1 cellular context compared by ENCODE assay signal in the genomic region with DNA sequence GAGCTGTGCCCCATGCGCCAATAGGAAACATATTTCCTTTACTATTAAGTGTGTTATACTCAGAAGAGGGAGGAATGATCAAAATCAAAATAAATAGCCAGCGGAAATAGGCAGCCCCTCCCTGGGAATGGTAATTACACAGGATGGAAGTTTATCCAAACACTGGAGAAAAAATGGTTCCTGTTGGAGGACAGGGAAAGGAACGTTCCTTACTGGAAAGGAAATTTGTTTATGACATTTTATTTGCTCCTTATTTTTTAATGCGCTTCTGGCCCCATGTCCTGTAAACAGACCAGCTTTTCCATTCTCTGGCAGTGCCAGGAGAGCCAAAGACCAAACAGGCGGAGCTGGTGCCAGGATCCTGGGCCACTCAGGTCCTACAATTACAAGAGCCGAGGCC.
TF ChIP-seq lines count a peak whose summit lies in the region.

No MANE protein-coding gene starts in this region.

TF ChIP-seq in WTC11, 78 proteins besides CTCF, POLR2A, EP300 and RAD21 (continued from another document):
- TF ChIP-seq STAT6 (CRISPR knock-in tag; conservative IDR thresholded peaks at IDR 0.05; ENCODE audit: low read depth) (no peak), RORB (CRISPR knock-in tag; IDR thresholded peaks at IDR 0.05) (no peak), E2F4 (CRISPR knock-in tag; IDR thresholded peaks at IDR 0.05; ENCODE audit: borderline replicate concordance, low read depth) (no peak), AFF4 (CRISPR knock-in tag; IDR thresholded peaks at IDR 0.05; ENCODE audit: borderline replicate concordance) (no peak), ZNF263 (CRISPR knock-in tag; IDR thresholded peaks at IDR 0.05; ENCODE audit: low read depth) (no peak), ZNF396 (CRISPR knock-in tag; IDR thresholded peaks at IDR 0.05; ENCODE audit: borderline replicate concordance) (no peak), ZNF532 (CRISPR knock-in tag; IDR thresholded peaks at IDR 0.05; ENCODE audit: borderline replicate concordance) (no peak), JUN (CRISPR knock-in tag; IDR thresholded peaks at IDR 0.05) (no peak)
- TF ChIP-seq, protein P1, sequence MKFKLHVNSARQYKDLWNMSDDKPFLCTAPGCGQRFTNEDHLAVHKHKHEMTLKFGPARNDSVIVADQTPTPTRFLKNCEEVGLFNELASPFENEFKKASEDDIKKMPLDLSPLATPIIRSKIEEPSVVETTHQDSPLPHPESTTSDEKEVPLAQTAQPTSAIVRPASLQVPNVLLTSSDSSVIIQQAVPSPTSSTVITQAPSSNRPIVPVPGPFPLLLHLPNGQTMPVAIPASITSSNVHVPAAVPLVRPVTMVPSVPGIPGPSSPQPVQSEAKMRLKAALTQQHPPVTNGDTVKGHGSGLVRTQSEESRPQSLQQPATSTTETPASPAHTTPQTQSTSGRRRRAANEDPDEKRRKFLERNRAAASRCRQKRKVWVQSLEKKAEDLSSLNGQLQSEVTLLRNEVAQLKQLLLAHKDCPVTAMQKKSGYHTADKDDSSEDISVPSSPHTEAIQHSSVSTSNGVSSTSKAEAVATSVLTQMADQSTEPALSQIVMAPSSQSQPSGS (CRISPR knock-in tag; IDR thresholded peaks at IDR 0.05; ENCODE audit: borderline replicate concordance, low read depth): no peak
- TF ChIP-seq, protein P2, sequence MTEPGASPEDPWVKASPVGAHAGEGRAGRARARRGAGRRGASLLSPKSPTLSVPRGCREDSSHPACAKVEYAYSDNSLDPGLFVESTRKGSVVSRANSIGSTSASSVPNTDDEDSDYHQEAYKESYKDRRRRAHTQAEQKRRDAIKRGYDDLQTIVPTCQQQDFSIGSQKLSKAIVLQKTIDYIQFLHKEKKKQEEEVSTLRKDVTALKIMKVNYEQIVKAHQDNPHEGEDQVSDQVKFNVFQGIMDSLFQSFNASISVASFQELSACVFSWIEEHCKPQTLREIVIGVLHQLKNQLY (CRISPR knock-in tag; IDR thresholded peaks at IDR 0.05): no peak
